15 cellular contexts compared by ENCODE assay signal in genomic region chr9:70076678-70077077, GRCh38. TPM values are rescaled to one million over a fixed set of nuclear protein-coding genes. Genes with fewer than 3 reads are reported as not detected.
"Had no signal": no experiment of that assay in that cellular context is flagged by ENCODE, and none has a peak within 500 bp of the region (broad histone marks: within the 10 kb centered on the region; RNA-seq: fewer than 3 reads in every experiment).

No MANE protein-coding gene starts in this region.

- H3K27me3 ChIP-seq: brain microvascular endothelial cell had no signal

- H3K27ac ChIP-seq: brain microvascular endothelial cell had no signal

- FAIRE-seq: islet of Langerhans had no signal

- H3K9me3 ChIP-seq: mucosa of descending colon had no signal

- H3K4me3 ChIP-seq: mucosa of descending colon had no signal

- H3K36me3 ChIP-seq: brain microvascular endothelial cell had no signal

- DNase-seq: activated B cell treated with CpG ODN at 0.5 μM for 24 hours; activated CD4-positive, alpha-beta T cell treated with anti-CD3 and anti-CD28 coated beads, Interleukin-2, amount 10 ng/mL, durations not matched to agents 24 days and 14 days; activated gamma-delta T cell treated with Interleukin-2 at 50 U/mL for 16 hours; activated naive CD8-positive, alpha-beta T cell treated with anti-CD3 and anti-CD28 coated beads, Interleukin-2, amount 10 ng/mL, durations not matched to agents 7 days and 5 days; brain microvascular endothelial cell; cerebellar nuclear complex; foreskin melanocyte; mammary epithelial cell; mucosa of descending colon; stimulated activated CD4-positive, alpha-beta T cell treated with anti-CD3 and anti-CD28 coated beads, Interleukin-1b, Interleukin-23, amount 100 ng/mL, for 48 hours; stimulated activated naive CD8-positive, alpha-beta T cell treated with anti-CD3 and anti-CD28 coated beads, Interleukin-15, amount 100 ng/mL, for 72 hours; trophoblast cell had no signal

- ATAC-seq: mucosa of descending colon; natural killer cell treated with Interleukin-12 subunit alpha and Interleukin-12 subunit beta and Interleukin-15 and Interleukin-18, amount 100 ng/mL, for 72 hours; sciatic nerve; stimulated activated naive CD8-positive, alpha-beta T cell treated with anti-CD3 and anti-CD28 coated beads, Interleukin-15, amount 100 ng/mL, for 72 hours had no signal

RNA-seq across cellular contexts. Expression of gene MAMDC2, which starts 33.0 kb away (rescaled TPM):
- total RNA-seq: activated B cell treated with CpG ODN at 0.5 μM for 24 hours; activated CD4-positive, alpha-beta T cell treated with anti-CD3 and anti-CD28 coated beads, Interleukin-2, amount 10 ng/mL, durations not matched to agents 24 days and 14 days; natural killer cell treated with Interleukin-12 subunit alpha and Interleukin-12 subunit beta and Interleukin-15 and Interleukin-18, amount 100 ng/mL, for 72 hours had no signal
